Comparison of ENCODE assay signal across 22 cellular contexts in the genomic region with DNA sequence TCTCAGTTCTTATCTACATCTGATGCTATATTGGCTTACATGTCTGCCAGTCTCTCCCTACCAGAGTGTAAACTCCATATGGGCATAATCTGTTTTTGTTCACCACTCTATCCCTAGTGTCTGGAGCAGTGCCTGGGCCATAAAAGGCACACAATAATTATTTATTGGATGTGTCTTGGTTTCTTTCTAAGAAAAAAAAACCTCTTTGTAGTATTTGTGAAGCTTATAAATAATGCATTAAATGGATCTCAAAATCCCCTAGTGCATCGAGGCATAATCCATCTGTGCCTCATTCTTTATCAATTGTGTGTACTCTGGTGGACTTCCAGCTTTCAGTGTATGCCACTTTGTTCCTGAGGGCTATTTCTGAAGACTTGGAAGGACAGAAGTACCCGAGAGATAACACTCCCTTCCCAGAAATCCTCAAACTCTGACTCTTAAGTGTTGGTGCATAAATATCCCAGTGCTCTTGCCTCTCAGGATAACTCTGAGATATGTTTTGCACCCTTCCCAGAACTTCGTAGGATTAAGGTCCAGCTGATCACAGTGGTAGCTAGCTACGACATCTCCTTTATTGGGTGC.
DNase-seq lines count a peak whose midpoint lies in the region; ATAC-seq, FAIRE-seq and TF ChIP-seq lines count a peak whose summit lies in the region.
"Had no signal": no experiment of that assay in that cellular context is flagged by ENCODE, and none has a peak within 500 bp of the region (broad histone marks: within the 10 kb centered on the region; RNA-seq: fewer than 3 reads in every experiment).

No MANE protein-coding gene starts in this region.

- 0 out of 2 replicates have a peak, but pooled peaks cover 11% of the 10 kb centered on the region for H3K4me1 ChIP-seq in GM23338 (ENCODE audit: insufficient read depth)
- H3K4me1 ChIP-seq in right cardiac atrium (ENCODE audit: control insufficient read depth, insufficient read depth, low read length), result no peaks in the 10 kb centered on the region
- H3K4me1 ChIP-seq in Peyer's patch, result no peaks in the 10 kb centered on the region
- H3K4me1 ChIP-seq: prostate gland had no signal

- H3K27ac ChIP-seq in GM23338 (ENCODE audit: low read depth), result no peak overlapping the region
- H3K27ac ChIP-seq in angular gyrus (ENCODE audit: low read depth, low read length), result peak overlapping the region; percentile 34
- H3K27ac ChIP-seq in right cardiac atrium (ENCODE audit: low read length), result peak overlapping the region; percentile 51
- no peak overlapping the region for H3K27ac ChIP-seq in Peyer's patch
- H3K27ac ChIP-seq: esophagus squamous epithelium, prostate gland, vagina had no signal

- WGBS in right cardiac atrium, result 21% methylated on average over 4 of the region's 4 CpGs

- H3K36me3 ChIP-seq in GM23338 (ENCODE audit: insufficient read depth) (no peaks in the 10 kb centered on the region), Peyer's patch (no peaks in the 10 kb centered on the region)
- H3K36me3 ChIP-seq: esophagus squamous epithelium, prostate gland, vagina had no signal

- TF ChIP-seq CTCF in GM23338 (conservative IDR thresholded peaks at IDR 0.05; ENCODE audit: low read depth in 2 of 2) (no peak), Peyer's patch (IDR thresholded peaks at IDR 0.05) (no peak), D721Med (IDR thresholded peaks at IDR 0.05; ENCODE audit: insufficient read depth, missing control alignments) (no peak)

- no peak overlapping the region for H3K4me2 ChIP-seq in GM23338

- no peaks in the 10 kb centered on the region for H3F3A ChIP-seq in GM23338 (replicated peaks; ENCODE audit: low read depth)

- peak overlapping the region; percentile 67; the same call in 1 of the 2 replicates for H2AFZ ChIP-seq in GM23338

- no peak for FAIRE-seq in D721Med (lab: Jason Lieb, UNC)
- FAIRE-seq: HepG2 had no signal

- no peaks in the 10 kb centered on the region for H4K20me1 ChIP-seq in GM23338 (replicated peaks; ENCODE audit: insufficient read depth)

- no peak overlapping the region for H3K27ac Mint-ChIP-seq in GM23338
- H3K27ac Mint-ChIP-seq: effector memory CD8-positive, alpha-beta T cell; immature natural killer cell; naive thymus-derived CD8-positive, alpha-beta T cell; T-helper 17 cell had no signal

- H3K27me3 Mint-ChIP-seq in GM23338 (ENCODE audit: insufficient read depth, low read depth, poor library complexity), result peaks cover 2% of the 10 kb centered on the region
- H3K27me3 Mint-ChIP-seq: effector memory CD8-positive, alpha-beta T cell had no signal

- H3K9me3 ChIP-seq in right cardiac atrium (ENCODE audit: control insufficient read depth, low read length), result no peaks in the 10 kb centered on the region
- no peaks in the 10 kb centered on the region for H3K9me3 ChIP-seq in Peyer's patch
- H3K9me3 ChIP-seq: esophagus squamous epithelium, prostate gland, vagina had no signal

- H3K4me3 ChIP-seq in GM23338 (no peak overlapping the region), right cardiac atrium (ENCODE audit: low read length) (no peak overlapping the region), Peyer's patch (no peak overlapping the region)
- H3K4me3 ChIP-seq: esophagus squamous epithelium, lung, prostate gland, vagina had no signal

- no peaks in the 10 kb centered on the region for H3K79me2 ChIP-seq in GM23338 (replicated peaks; ENCODE audit: insufficient read depth)

- no peaks in the 10 kb centered on the region; the same call in 1 of the 2 replicates for H3K9me2 ChIP-seq in GM23338 (ENCODE audit: insufficient read depth)

- H3K36me3 Mint-ChIP-seq in GM23338 (ENCODE audit: low read depth), result no peaks in the 10 kb centered on the region
- H3K36me3 Mint-ChIP-seq: immature natural killer cell; naive thymus-derived CD8-positive, alpha-beta T cell had no signal

- intact Hi-C loops in right cardiac atrium (cut with DNase I), result no loop called here

- no peak for TF ChIP-seq POLR2A in Peyer's patch (IDR thresholded peaks at IDR 0.05)

- ATAC-seq in GM23338 (no peak), right cardiac atrium (peak; percentile 90 to 95)
- ATAC-seq: effector memory CD8-positive, alpha-beta T cell; HepG2; naive thymus-derived CD8-positive, alpha-beta T cell; T-helper 17 cell had no signal

- no peak overlapping the region for H3K4me3 Mint-ChIP-seq in GM23338
- H3K4me3 Mint-ChIP-seq: effector memory CD8-positive, alpha-beta T cell; immature natural killer cell; naive thymus-derived CD8-positive, alpha-beta T cell; T-helper 17 cell had no signal

- H3K27me3 ChIP-seq in GM23338 (ENCODE audit: insufficient read depth), result no peaks in the 10 kb centered on the region
- H3K27me3 ChIP-seq in right cardiac atrium (ENCODE audit: control insufficient read depth, insufficient read depth), result no peaks in the 10 kb centered on the region
- H3K27me3 ChIP-seq in Peyer's patch, result no peaks in the 10 kb centered on the region
- H3K27me3 ChIP-seq: esophagus squamous epithelium, vagina had no signal

- peaks cover 6% of the 10 kb centered on the region for H3K4me1 Mint-ChIP-seq in GM23338
- H3K4me1 Mint-ChIP-seq: immature natural killer cell; naive thymus-derived CD8-positive, alpha-beta T cell; T-helper 17 cell had no signal

- DNase-seq in GM23338 (ENCODE audit: low spot score), result no peak
- no peak for DNase-seq in right cardiac atrium
- DNase-seq in putamen (ENCODE audit: low spot score), result peak; percentile 18
- DNase-seq in dermis blood vessel endothelial cell, result no peak
- DNase-seq in ecto neural progenitor cell (ENCODE audit: low spot score), result no peak
- no peak for DNase-seq in Peyer's patch
- DNase-seq in D721Med (ENCODE audit: insufficient read length, low spot score), result no peak
- DNase-seq: activated CD4-positive, alpha-beta T cell treated with anti-CD3 and anti-CD28 coated beads, Interleukin-2, amount 50 U/mL, for 1 hour; activated gamma-delta T cell; amniotic stem cell; effector memory CD8-positive, alpha-beta T cell; esophagus squamous epithelium; immature natural killer cell; naive thymus-derived CD8-positive, alpha-beta T cell; NCI-H1436; NCI-H2171 treated with DMSO at 0.1 percent for 48 hours; T-helper 17 cell had no signal

- no peaks in the 10 kb centered on the region for H3K9me3 Mint-ChIP-seq in GM23338
- H3K9me3 Mint-ChIP-seq: immature natural killer cell had no signal

TF ChIP-seq in GM23338, 12 proteins besides CTCF, POLR2A, EP300 and RAD21 (continues in another document):
- no peak for TF ChIP-seq NANOG (IDR thresholded peaks at IDR 0.05; ENCODE audit: borderline replicate concordance)
- TF ChIP-seq, protein P1, sequence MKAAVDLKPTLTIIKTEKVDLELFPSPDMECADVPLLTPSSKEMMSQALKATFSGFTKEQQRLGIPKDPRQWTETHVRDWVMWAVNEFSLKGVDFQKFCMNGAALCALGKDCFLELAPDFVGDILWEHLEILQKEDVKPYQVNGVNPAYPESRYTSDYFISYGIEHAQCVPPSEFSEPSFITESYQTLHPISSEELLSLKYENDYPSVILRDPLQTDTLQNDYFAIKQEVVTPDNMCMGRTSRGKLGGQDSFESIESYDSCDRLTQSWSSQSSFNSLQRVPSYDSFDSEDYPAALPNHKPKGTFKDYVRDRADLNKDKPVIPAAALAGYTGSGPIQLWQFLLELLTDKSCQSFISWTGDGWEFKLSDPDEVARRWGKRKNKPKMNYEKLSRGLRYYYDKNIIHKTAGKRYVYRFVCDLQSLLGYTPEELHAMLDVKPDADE (IDR thresholded peaks at IDR 0.05), result no peak
- no peak for TF ChIP-seq STAT1 (IDR thresholded peaks at IDR 0.05; ENCODE audit: unreplicated experiment)
- TF ChIP-seq, protein P2, sequence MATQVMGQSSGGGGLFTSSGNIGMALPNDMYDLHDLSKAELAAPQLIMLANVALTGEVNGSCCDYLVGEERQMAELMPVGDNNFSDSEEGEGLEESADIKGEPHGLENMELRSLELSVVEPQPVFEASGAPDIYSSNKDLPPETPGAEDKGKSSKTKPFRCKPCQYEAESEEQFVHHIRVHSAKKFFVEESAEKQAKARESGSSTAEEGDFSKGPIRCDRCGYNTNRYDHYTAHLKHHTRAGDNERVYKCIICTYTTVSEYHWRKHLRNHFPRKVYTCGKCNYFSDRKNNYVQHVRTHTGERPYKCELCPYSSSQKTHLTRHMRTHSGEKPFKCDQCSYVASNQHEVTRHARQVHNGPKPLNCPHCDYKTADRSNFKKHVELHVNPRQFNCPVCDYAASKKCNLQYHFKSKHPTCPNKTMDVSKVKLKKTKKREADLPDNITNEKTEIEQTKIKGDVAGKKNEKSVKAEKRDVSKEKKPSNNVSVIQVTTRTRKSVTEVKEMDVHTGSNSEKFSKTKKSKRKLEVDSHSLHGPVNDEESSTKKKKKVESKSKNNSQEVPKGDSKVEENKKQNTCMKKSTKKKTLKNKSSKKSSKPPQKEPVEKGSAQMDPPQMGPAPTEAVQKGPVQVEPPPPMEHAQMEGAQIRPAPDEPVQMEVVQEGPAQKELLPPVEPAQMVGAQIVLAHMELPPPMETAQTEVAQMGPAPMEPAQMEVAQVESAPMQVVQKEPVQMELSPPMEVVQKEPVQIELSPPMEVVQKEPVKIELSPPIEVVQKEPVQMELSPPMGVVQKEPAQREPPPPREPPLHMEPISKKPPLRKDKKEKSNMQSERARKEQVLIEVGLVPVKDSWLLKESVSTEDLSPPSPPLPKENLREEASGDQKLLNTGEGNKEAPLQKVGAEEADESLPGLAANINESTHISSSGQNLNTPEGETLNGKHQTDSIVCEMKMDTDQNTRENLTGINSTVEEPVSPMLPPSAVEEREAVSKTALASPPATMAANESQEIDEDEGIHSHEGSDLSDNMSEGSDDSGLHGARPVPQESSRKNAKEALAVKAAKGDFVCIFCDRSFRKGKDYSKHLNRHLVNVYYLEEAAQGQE (IDR thresholded peaks at IDR 0.05; ENCODE audit: unreplicated experiment), result no peak
- no peak for TF ChIP-seq EZH2 (IDR thresholded peaks at IDR 0.05; ENCODE audit: low read depth, unreplicated experiment)
- TF ChIP-seq EZH2phosphoT487 (IDR thresholded peaks at IDR 0.05; ENCODE audit: unreplicated experiment), result no peak

Comparison
In these comparisons a context has a peak if more than half of its experiments do, and no peak if none do; other contexts are left out.
1. H3K27ac ChIP-seq: peak in angular gyrus (single experiment) and right cardiac atrium (single experiment); none in GM23338 (single experiment) and Peyer's patch (0 of 4).